Comparison of ENCODE assay signal across 8 cellular contexts in genomic region chr5:109410389-109411174, GRCh38. TPM values are rescaled to one million over a fixed set of nuclear protein-coding genes. Genes with fewer than 3 reads are reported as not detected.
A peak's percentile ranks its signal among the peaks of the same experiment; 100 is the strongest.
DNase-seq lines count a peak whose midpoint lies in the region; ATAC-seq and TF ChIP-seq lines count a peak whose summit lies in the region.

No MANE protein-coding gene starts in this region.

- POLR2A ChIA-PET in HEK293 (lab: Yijun Ruan, JAX) (interaction anchor here (0.6 to 1.5 kb wide), 5 partner anchors 14 to 683 kb away, joined by 3 to 11 read pairs (median 3); partner anchors contain the start of gene FER), WTC11 (lab: Charles Lee) (interaction anchor here (0.7 to 2.6 kb wide), 13 partner anchors 8 to 1028 kb away, joined by 3 to 14 read pairs (median 4); partner anchors contain the start of genes FBXL17, FER and MAN2A1)

- TF ChIP-seq CTCF in GM06990 (IDR thresholded peaks at IDR 0.05; ENCODE audit: insufficient read depth, low read length, poor library complexity, severe bottlenecking): no peak
- peak; percentile 25; the same call in 1 of the 2 replicates for TF ChIP-seq CTCF in HEK293 (tag by site-specific recombination; IDR thresholded peaks at IDR 0.05)
- TF ChIP-seq CTCF in WTC11 (IDR thresholded peaks at IDR 0.05): no peak
- TF ChIP-seq CTCF in coronary artery (IDR thresholded peaks at IDR 0.05): no peak

- H3K9me3 ChIP-seq in HEK293 (ENCODE audit: control insufficient read depth, insufficient read depth, low read depth, low read length): no peaks in the 10 kb centered on the region

- peak overlapping the region; percentile 97 for H3K4me3 Mint-ChIP-seq in WTC11

- H3K9me3 Mint-ChIP-seq in WTC11: peaks cover 14% of the 10 kb centered on the region

- H3K36me3 ChIP-seq in GM06990 (ENCODE audit: control insufficient read depth, insufficient read depth, low read length) (no peaks in the 10 kb centered on the region), HEK293 (ENCODE audit: control insufficient read depth in 2 of 2, insufficient read depth in 1 of 2, low read length in 2 of 2) (no peaks in the 10 kb centered on the region)

- no peaks in the 10 kb centered on the region for H3K27me3 Mint-ChIP-seq in WTC11 (ENCODE audit: low read depth)

- ATAC-seq in WTC11: peak; percentile 43
- no peak for ATAC-seq in HG03039 (IDR thresholded peaks at IDR 0.05; ENCODE audit: unreplicated experiment)

- peaks cover 9% of the 10 kb centered on the region for H3K36me3 Mint-ChIP-seq in WTC11

- H3K4me1 Mint-ChIP-seq in WTC11: peaks cover 45% of the 10 kb centered on the region

- CTCF ChIA-PET in HEK293 (lab: Yijun Ruan, JAX) (interaction anchor here (0.6 to 0.9 kb wide), 3 partner anchors 46 to 80 kb away, joined by 4 to 5 read pairs (median 5); no protein-coding TSS in a partner anchor), WTC11 (lab: Charles Lee) (interaction anchor here (1.0 to 2.2 kb wide), 4 partner anchors 10 to 278 kb away, joined by 3 to 8 read pairs (median 4); no protein-coding TSS in a partner anchor)

- H3K4me3 ChIP-seq in GM06990 (replicated peaks; ENCODE audit: low read depth, low read length) (peak overlapping the region; percentile 60), HEK293 (ENCODE audit: low read depth, low read length) (peak overlapping the region; percentile 61), coronary artery (peak overlapping the region; percentile 70)

- peak overlapping the region; percentile 89 for H3K27ac ChIP-seq in HEK293 (ENCODE audit: extremely low read depth, low read depth, low read length)
- peak overlapping the region; percentile 97 to 99 for H3K27ac ChIP-seq in coronary artery
- peak overlapping the region; percentile 98 for H3K27ac ChIP-seq in layer of hippocampus (ENCODE audit: low read depth, low read length)

- no peaks in the 10 kb centered on the region for H3K27me3 ChIP-seq in GM06990 (replicated peaks; ENCODE audit: control insufficient read depth, insufficient read depth, low read length)
- no peaks in the 10 kb centered on the region for H3K27me3 ChIP-seq in layer of hippocampus (ENCODE audit: control insufficient read depth, insufficient read depth, low read length)

- peak overlapping the region; percentile 100 for H3K27ac Mint-ChIP-seq in WTC11

- H3K4me1 ChIP-seq in HEK293 (ENCODE audit: control insufficient read depth, insufficient read depth, low read length): peaks cover 17% of the 10 kb centered on the region; the same call in 1 of the 2 replicates

- DNase-seq in GM06990 (ENCODE audit: extremely low read depth, insufficient read length) (no peak), NCI-H146 treated with DMSO at 0.1 percent for 48 hours (lab: John Stamatoyannopoulos, UW; ENCODE audit: unreplicated experiment) (peak; percentile 65), WTC11 (ENCODE audit: low spot score) (peak; percentile 75), coronary artery (ENCODE audit: low spot score) (peak; percentile 87)
- peak; percentile 25 for DNase-seq in stimulated activated CD4-positive, alpha-beta T cell treated with anti-CD3 and anti-CD28 coated beads, Interleukin-1b, Interleukin-23, amount 100 ng/mL, for 48 hours

TF ChIP-seq in HEK293, 187 proteins besides CTCF, POLR2A, EP300 and RAD21 (continues in another document):
- TF ChIP-seq ZNF560 (tag by site-specific recombination; IDR thresholded peaks at IDR 0.05; ENCODE audit: borderline replicate concordance): no peak
- no peak for TF ChIP-seq ZNF626 (tag by site-specific recombination; IDR thresholded peaks at IDR 0.05)
- TF ChIP-seq RBAK (tag by site-specific recombination; IDR thresholded peaks at IDR 0.05): no peak
- TF ChIP-seq ZNF138 (tag by site-specific recombination; IDR thresholded peaks at IDR 0.05; ENCODE audit: borderline replicate concordance): no peak
- TF ChIP-seq ZNF544 (tag by site-specific recombination; IDR thresholded peaks at IDR 0.05): no peak
- no peak for TF ChIP-seq ZFP3 (tag by site-specific recombination; IDR thresholded peaks at IDR 0.05; ENCODE audit: low read depth)
- no peak for TF ChIP-seq HOXD13 (CRISPR knock-in tag; IDR thresholded peaks at IDR 0.05; ENCODE audit: borderline replicate concordance)
- TF ChIP-seq ZNF704 (tag by site-specific recombination; IDR thresholded peaks at IDR 0.05): no peak
- no peak; the same call in 1 of the 2 replicates for TF ChIP-seq ZNF24 (tag by site-specific recombination; IDR thresholded peaks at IDR 0.05)
- no peak for TF ChIP-seq ZNF670 (tag by site-specific recombination; IDR thresholded peaks at IDR 0.05; ENCODE audit: low read depth)

TF ChIP-seq in WTC11, 78 proteins besides CTCF, POLR2A, EP300 and RAD21:
- peak; percentile 60 for TF ChIP-seq FOXK1 (CRISPR knock-in tag; IDR thresholded peaks at IDR 0.05)
- no peak for TF ChIP-seq HMGXB4 (CRISPR knock-in tag; IDR thresholded peaks at IDR 0.05)
TF ChIP-seq in WTC11: peak in this region for 1.

RNA-seq across cellular contexts. Expression of gene PJA2, which starts 0.8 kb away (rescaled TPM):
- 46.8 to 51.5 TPM (median 48.7 TPM) in 3 replicates for total RNA-seq in WTC11 (2021)
